In genomic region chr4:154491731-154492249, GRCh38 we compare ENCODE assay signal across 9 cellular contexts. TPM values are rescaled to one million over a fixed set of nuclear protein-coding genes. Genes with fewer than 3 reads are reported as not detected.
A peak's percentile ranks its signal among the peaks of the same experiment; 100 is the strongest.
DNase-seq lines count a peak whose midpoint lies in the region; ATAC-seq lines count a peak whose summit lies in the region.
"Had no signal": no experiment of that assay in that cellular context is flagged by ENCODE, and none has a peak within 500 bp of the region (broad histone marks: within the 10 kb centered on the region; RNA-seq: fewer than 3 reads in every experiment).

Gene DCHS2, minus strand, starts transcription at chr4:154491799. Its CDS starts 444 bp downstream, at chr4:154491355.

- peaks cover 0 to 21% (median 0%) of the 10 kb centered on the region in 11 experiments; a peak in 6 of 22 replicates for H3K36me3 ChIP-seq in BLaER1 treated with 17β-estradiol and CSF1 and Interleukin-3, amounts not matched to agents 10 nM and 100 nM
- no peaks in the 10 kb centered on the region for H3K36me3 ChIP-seq in endocrine pancreas (ENCODE audit: control insufficient read depth, insufficient read depth, low read length)
- no peaks in the 10 kb centered on the region for H3K36me3 ChIP-seq in naive thymus-derived CD4-positive, alpha-beta T cell (ENCODE audit: control insufficient read depth in 2 of 3, insufficient read depth in 3 of 3, low read length in 3 of 3)

- H3K27ac Mint-ChIP-seq in naive thymus-derived CD4-positive, alpha-beta T cell = peak within 1 kb of the TSS in 1 of 9 donors; percentile 17

- H3K9ac ChIP-seq in BLaER1 treated with 17β-estradiol and CSF1 and Interleukin-3, amounts not matched to agents 10 nM and 100 nM = peak within 1 kb of the TSS; percentile 35 to 78 (median 72); a peak in 21 of 22 replicates
- no peak within 1 kb of the TSS for H3K9ac ChIP-seq in endocrine pancreas (ENCODE audit: control insufficient read depth, insufficient read depth, low read length)

- H3K27ac ChIP-seq in BLaER1 treated with 17β-estradiol and CSF1 and Interleukin-3, amounts not matched to agents 10 nM and 100 nM = peak within 1 kb of the TSS in 9 of 11 experiments; percentile 34 to 64 (median 55); a peak in 18 of 22 replicates
- no peak within 1 kb of the TSS for H3K27ac ChIP-seq in naive thymus-derived CD4-positive, alpha-beta T cell (ENCODE audit: low read depth, low read length)

- peaks cover 37 to 82% (median 65%) of the 10 kb centered on the region in 5 donors for H3K27me3 Mint-ChIP-seq in naive thymus-derived CD4-positive, alpha-beta T cell

- H3K4me2 ChIP-seq in BLaER1 treated with 17β-estradiol and CSF1 and Interleukin-3, amounts not matched to agents 10 nM and 100 nM = peak within 1 kb of the TSS; percentile 70 to 99 (median 87)

- intact Hi-C loops in naive thymus-derived CD4-positive, alpha-beta T cell (cut with micrococcal nuclease) = loop anchor here in 1 of 2 donors (5.0 kb wide), 1 partner anchor 251 kb away; the partner anchor contains the start of gene LRAT

- H3K4me1 Mint-ChIP-seq in naive thymus-derived CD4-positive, alpha-beta T cell = peaks cover 11 to 32% (median 20%) of the 10 kb centered on the region in 7 donors

- H3K4me3 Mint-ChIP-seq in naive thymus-derived CD4-positive, alpha-beta T cell = peak within 1 kb of the TSS; percentile 59 to 87 (median 76)

- H3K4me1 ChIP-seq in BLaER1 treated with 17β-estradiol and CSF1 and Interleukin-3, amounts not matched to agents 10 nM and 100 nM = peaks cover 6 to 51% (median 43%) of the 10 kb centered on the region in 10 experiments; a peak in 18 of 20 replicates
- H3K4me1 ChIP-seq in endocrine pancreas (ENCODE audit: control insufficient read depth, insufficient read depth, low read length) = no peaks in the 10 kb centered on the region
- H3K4me1 ChIP-seq in naive thymus-derived CD4-positive, alpha-beta T cell (ENCODE audit: control insufficient read depth in 2 of 2, insufficient read depth in 2 of 2, low read length in 2 of 2) = no peaks in the 10 kb centered on the region

- peak within 1 kb of the TSS; percentile 56 to 77 (median 70) for H3K4me3 ChIP-seq in BLaER1 treated with 17β-estradiol and CSF1 and Interleukin-3, amounts not matched to agents 10 nM and 100 nM
- peak within 1 kb of the TSS; percentile 62 for H3K4me3 ChIP-seq in endocrine pancreas (ENCODE audit: control insufficient read depth, insufficient read depth, low read length)
- H3K4me3 ChIP-seq in naive thymus-derived CD4-positive, alpha-beta T cell (ENCODE audit: low read length) = peak within 1 kb of the TSS; percentile 24

- ATAC-seq in GM18867 (IDR thresholded peaks at IDR 0.05; ENCODE audit: unreplicated experiment) (peak; percentile 72), HG02981 (IDR thresholded peaks at IDR 0.05; ENCODE audit: unreplicated experiment) (peak; percentile 63)
- ATAC-seq in naive thymus-derived CD4-positive, alpha-beta T cell = peak; percentile 39

- peaks cover 0 to 34% (median 21%) of the 10 kb centered on the region in 11 experiments; a peak in 18 of 22 replicates for H3K9me3 ChIP-seq in BLaER1 treated with 17β-estradiol and CSF1 and Interleukin-3, amounts not matched to agents 10 nM and 100 nM (replicated peaks in 1 of 11)
- H3K9me3 ChIP-seq in endocrine pancreas (ENCODE audit: control insufficient read depth, low read length) = no peaks in the 10 kb centered on the region
- no peaks in the 10 kb centered on the region for H3K9me3 ChIP-seq in naive thymus-derived CD4-positive, alpha-beta T cell (ENCODE audit: control insufficient read depth in 2 of 3, low read length in 3 of 3)

- peaks cover 0 to 3% (median 0%) of the 10 kb centered on the region in 5 donors for H3K36me3 Mint-ChIP-seq in naive thymus-derived CD4-positive, alpha-beta T cell

- CTCF ChIA-PET in naive thymus-derived CD4-positive, alpha-beta T cell (lab: Charles Lee) = no interaction called here

- DNase-seq in SK-N-DZ (ENCODE audit: low spot score) (peak; percentile 36), midbrain (lab: John Stamatoyannopoulos, UW) (no peak), kidney glomerular epithelial cell (lab: John Stamatoyannopoulos, UW) (no peak)
- peak in 1 of 9 donors; percentile 1 for DNase-seq in naive thymus-derived CD4-positive, alpha-beta T cell

- H4K20me1 ChIP-seq in BLaER1 treated with 17β-estradiol and CSF1 and Interleukin-3, amounts not matched to agents 10 nM and 100 nM = no peaks in the 10 kb centered on the region

- H3K27me3 ChIP-seq in BLaER1 treated with 17β-estradiol and CSF1 and Interleukin-3, amounts not matched to agents 10 nM and 100 nM = peaks cover 0 to 4% (median 0%) of the 10 kb centered on the region in 11 experiments; a peak in 2 of 22 replicates
- H3K27me3 ChIP-seq in endocrine pancreas (ENCODE audit: control insufficient read depth, insufficient read depth, low read length) = peaks cover 17% of the 10 kb centered on the region
- no peaks in the 10 kb centered on the region for H3K27me3 ChIP-seq in naive thymus-derived CD4-positive, alpha-beta T cell (ENCODE audit: control insufficient read depth in 2 of 2, insufficient read depth in 2 of 2, low read length in 2 of 2)

- H3K9me3 Mint-ChIP-seq in naive thymus-derived CD4-positive, alpha-beta T cell = peaks cover 0 to 1% (median 0%) of the 10 kb centered on the region in 11 donors

- POLR2A ChIA-PET in naive thymus-derived CD4-positive, alpha-beta T cell (lab: Charles Lee) = no interaction called here

RNA-seq across cellular contexts. Expression of gene DCHS2, which starts in this region (rescaled TPM):
- 0.31 and 0.56 TPM in 2 replicates for polyA plus RNA-seq in SK-N-DZ (2014; cell fraction: cytosol; rRNA removed)
- polyA plus RNA-seq in SK-N-DZ (2014; cell fraction: nucleus; rRNA removed) = 1.1 and 1.3 TPM in 2 replicates
- total RNA-seq in naive thymus-derived CD4-positive, alpha-beta T cell = under 1 TPM in 2 of 5 experiments, not detected in 3; 0.05 to 0.08 TPM
- polyA plus RNA-seq in naive thymus-derived CD4-positive, alpha-beta T cell = not detected
- total RNA-seq: LHCN-M2 had no signal

Comparison
In these comparisons a context has a peak if more than half of its experiments do, and no peak if none do; other contexts are left out.
1. Peak in ATAC-seq and H3K4me3 ChIP-seq in naive thymus-derived CD4-positive, alpha-beta T cell; RNA of the gene not detected or under 1 TPM.